ENCODE assay signal across 27 cellular contexts in genomic region chr17:73974536-73974935, GRCh38.
DNase-seq lines count a peak whose midpoint lies in the region; ATAC-seq and TF ChIP-seq lines count a peak whose summit lies in the region.
"Had no signal": no experiment of that assay in that cellular context is flagged by ENCODE, and none has a peak within 500 bp of the region (broad histone marks: within the 10 kb centered on the region; RNA-seq: fewer than 3 reads in every experiment).

No MANE protein-coding gene starts in this region.

- H3K56ac ChIP-seq in H9 (ENCODE audit: insufficient read length, low read depth, low read length), result no peak overlapping the region

- peak overlapping the region; percentile 52 to 89 (median 88); a peak in 6 of 7 replicates for H3K27ac Mint-ChIP-seq in H9
- H3K27ac Mint-ChIP-seq in WTC11, result peak overlapping the region; percentile 65; the same call in 1 of the 2 replicates
- peak overlapping the region; percentile 50 for H3K27ac Mint-ChIP-seq in neural crest cell (ENCODE audit: unreplicated experiment)
- H3K27ac Mint-ChIP-seq: CD4-positive, alpha-beta memory T cell; T-cell had no signal

- no peak for TF ChIP-seq CTCF in H9 (conservative IDR thresholded peaks at IDR 0.05)
- no peak for TF ChIP-seq CTCF in WTC11 (IDR thresholded peaks at IDR 0.05)
- TF ChIP-seq CTCF in neural crest cell (conservative IDR thresholded peaks at IDR 0.05), result no peak

- POLR2A ChIA-PET in WTC11 (lab: Charles Lee), result interaction anchor here (0.7 kb wide), 1 partner anchor 546 kb away, joined by 8 read pairs; no protein-coding TSS in a partner anchor

- no peak overlapping the region for H2BK120ac ChIP-seq in H9 (ENCODE audit: low read depth, low read length, poor library complexity, severe bottlenecking)

- H2BK15ac ChIP-seq in H9 (ENCODE audit: low read depth, low read length), result no peak overlapping the region

- WGBS in H9 (ENCODE audit: extremely low coverage, insufficient read length, low lambda C conversion rate), result no CpG with 5 or more reads among the region's 1 CpG

- H3K4me1 Mint-ChIP-seq in H9 (peaks cover 34 to 40% of the 10 kb centered on the region in 2 experiments), WTC11 (peaks cover 14% of the 10 kb centered on the region), neural crest cell (peaks cover 9% of the 10 kb centered on the region)
- H3K4me1 Mint-ChIP-seq: T-cell had no signal

- H3K9ac ChIP-seq in BLaER1 treated with 17β-estradiol and CSF1 and Interleukin-3, amounts not matched to agents 10 nM and 100 nM, result no peak overlapping the region
- H3K9ac ChIP-seq in H9 (ENCODE audit: extremely low read depth, insufficient read length, low read length), result no peak overlapping the region
- H3K9ac ChIP-seq: GM23248 had no signal

- DNase-seq in H9 (no peak), WTC11 (ENCODE audit: low spot score) (no peak), neural crest cell (ENCODE audit: low read depth, low spot score) (no peak), GM03348 (ENCODE audit: low spot score) (no peak), NCI-H446 (lab: John Stamatoyannopoulos, UW) (no peak), T-helper 1 cell (no peak)
- DNase-seq: C1 segment of cervical spinal cord; CD4-positive, alpha-beta memory T cell; DMS79 treated with DMSO at 0.1 percent for 48 hours; GM23248; Kasumi-1; MV-4-11; NCI-H1105; NCI-H1436 treated with DMSO at 0.1 percent for 48 hours; NCI-H187 treated with DMSO at 0.1 percent for 48 hours; NCI-H524 treated with DMSO at 0.1 percent for 48 hours; NCI-H774; NK-92 treated with Interleukin-12 subunit alpha and Interleukin-12 subunit beta, amount 100 ng/mL, for 24 hours; PC-9; Right ventricle myocardium superior; T-cell had no signal

- no peaks in the 10 kb centered on the region for H3K27me3 ChIP-seq in BLaER1 treated with 17β-estradiol and CSF1 and Interleukin-3, amounts not matched to agents 10 nM and 100 nM
- H3K27me3 ChIP-seq in H9 (ENCODE audit: insufficient read depth, low read length), result no peaks in the 10 kb centered on the region

- H3K9me3 Mint-ChIP-seq in H9 (no peaks in the 10 kb centered on the region), WTC11 (no peaks in the 10 kb centered on the region), neural crest cell (no peaks in the 10 kb centered on the region)
- H3K9me3 Mint-ChIP-seq: T-cell had no signal

- no peaks in the 10 kb centered on the region for H3K23me2 ChIP-seq in H9 (ENCODE audit: insufficient read length, low read depth, low read length, poor library complexity, severe bottlenecking)

- no peak overlapping the region for H2BK20ac ChIP-seq in H9 (ENCODE audit: low read depth, low read length, poor library complexity, severe bottlenecking)

- no peak overlapping the region for H4K91ac ChIP-seq in H9 (ENCODE audit: insufficient read length, low read depth, low read length)

- H3K4me1 ChIP-seq in BLaER1 treated with 17β-estradiol and CSF1 and Interleukin-3, amounts not matched to agents 10 nM and 100 nM, result peaks cover 11 to 58% (median 43%) of the 10 kb centered on the region in 10 experiments
- H3K4me1 ChIP-seq in H9 (ENCODE audit: insufficient read depth, low read length), result peaks cover 3% of the 10 kb centered on the region; the same call in 1 of the 2 replicates

- H3K4me3 ChIP-seq in BLaER1 treated with 17β-estradiol and CSF1 and Interleukin-3, amounts not matched to agents 10 nM and 100 nM, result no peak overlapping the region
- H3K4me3 ChIP-seq: GM23248, K562, PC-9 had no signal

- no peak overlapping the region for H2AFZ ChIP-seq in H9 (ENCODE audit: low read length)
- H2AFZ ChIP-seq: GM23248, PC-9 had no signal

- CTCF ChIA-PET in WTC11 (lab: Charles Lee), result interaction anchor here (0.7 to 1.7 kb wide), 5 partner anchors 22 to 328 kb away, joined by 3 to 7 read pairs (median 4); no protein-coding TSS in a partner anchor

- no peaks in the 10 kb centered on the region for H4K20me1 ChIP-seq in BLaER1 treated with 17β-estradiol and CSF1 and Interleukin-3, amounts not matched to agents 10 nM and 100 nM
- H4K20me1 ChIP-seq in H9 (ENCODE audit: control insufficient read depth, insufficient read depth, insufficient read length), result no peaks in the 10 kb centered on the region

- ATAC-seq in WTC11 (no peak; the same call in 1 of the 2 replicates), HG02763 (IDR thresholded peaks at IDR 0.05; ENCODE audit: unreplicated experiment) (no peak)
- ATAC-seq: HCT116, HepG2, K562, T-cell had no signal

- H3K18ac ChIP-seq in H9 (ENCODE audit: insufficient read length, low read depth, low read length), result no peak overlapping the region

- no peak overlapping the region for H2BK5ac ChIP-seq in H9 (ENCODE audit: insufficient read length, low read length)

- H3K27ac ChIP-seq in BLaER1 treated with 17β-estradiol and CSF1 and Interleukin-3, amounts not matched to agents 10 nM and 100 nM, result peak overlapping the region in 3 of 11 experiments; percentile 7 to 40 (median 24); a peak in 1 of 22 replicates
- no peak overlapping the region for H3K27ac ChIP-seq in H9 (ENCODE audit: insufficient read length, low read depth, low read length)
- H3K27ac ChIP-seq: GM23248, HL-60, PC-9 had no signal

- no peaks in the 10 kb centered on the region for H3K79me1 ChIP-seq in H9 (ENCODE audit: insufficient read depth, low read depth, low read length, poor library complexity, severe bottlenecking)

- H4K5ac ChIP-seq in H9 (ENCODE audit: insufficient read length, low read depth, low read length), result no peak overlapping the region

- H3K4ac ChIP-seq in H9 (ENCODE audit: low read depth, low read length), result no peak overlapping the region

- H3T11ph ChIP-seq in H9 (ENCODE audit: low read length), result no peak overlapping the region

- H3K4me2 ChIP-seq in BLaER1 treated with 17β-estradiol and CSF1 and Interleukin-3, amounts not matched to agents 10 nM and 100 nM, result peak overlapping the region in 8 of 11 experiments; percentile 12 to 56 (median 40); a peak in 13 of 22 replicates
- H3K4me2 ChIP-seq in H9 (ENCODE audit: insufficient read depth, insufficient read length, low read length), result no peak overlapping the region
- H3K4me2 ChIP-seq: PC-9 had no signal

- H4K8ac ChIP-seq in H9 (replicated peaks; ENCODE audit: insufficient read length, low read depth, low read length), result no peak overlapping the region

- no peaks in the 10 kb centered on the region for H3K79me2 ChIP-seq in H9 (ENCODE audit: insufficient read depth, low read length)

- H3K27me3 Mint-ChIP-seq in H9 (ENCODE audit: low read depth), result peaks cover 20% of the 10 kb centered on the region
- peaks cover 4% of the 10 kb centered on the region; the same call in 1 of the 2 replicates for H3K27me3 Mint-ChIP-seq in WTC11 (ENCODE audit: low read depth)
- H3K27me3 Mint-ChIP-seq in neural crest cell (ENCODE audit: low read depth), result peaks cover 7% of the 10 kb centered on the region

- H3K36me3 Mint-ChIP-seq in H9 (ENCODE audit: insufficient read depth in 1 of 3, low read depth in 3 of 3), result no peaks in the 10 kb centered on the region
- no peaks in the 10 kb centered on the region for H3K36me3 Mint-ChIP-seq in WTC11
- no peaks in the 10 kb centered on the region for H3K36me3 Mint-ChIP-seq in neural crest cell (ENCODE audit: low read depth)
- H3K36me3 Mint-ChIP-seq: CD4-positive, alpha-beta memory T cell; T-cell had no signal

- H3K23ac ChIP-seq in H9 (ENCODE audit: insufficient read length, low read depth, low read length), result no peak overlapping the region

- H3K36me3 ChIP-seq in BLaER1 treated with 17β-estradiol and CSF1 and Interleukin-3, amounts not matched to agents 10 nM and 100 nM, result no peaks in the 10 kb centered on the region

- H2AK5ac ChIP-seq in H9 (ENCODE audit: insufficient read length, low read length), result no peak overlapping the region

- no peak overlapping the region for H3K14ac ChIP-seq in H9 (ENCODE audit: insufficient read depth, low read length)

- H2BK12ac ChIP-seq in H9 (ENCODE audit: insufficient read length, low read depth, low read length), result no peak overlapping the region

- H3K4me3 Mint-ChIP-seq in H9, result no peak overlapping the region
- H3K4me3 Mint-ChIP-seq in WTC11, result no peak overlapping the region
- no peak overlapping the region for H3K4me3 Mint-ChIP-seq in neural crest cell
- H3K4me3 Mint-ChIP-seq: CD4-positive, alpha-beta memory T cell; T-cell had no signal

- H3K9me3 ChIP-seq in BLaER1 treated with 17β-estradiol and CSF1 and Interleukin-3, amounts not matched to agents 10 nM and 100 nM (replicated peaks in 1 of 11), result no peaks in the 10 kb centered on the region
- H3K9me3 ChIP-seq in H9 (ENCODE audit: control insufficient read depth, low read depth, low read length), result no peaks in the 10 kb centered on the region

TF ChIP-seq in WTC11, 78 proteins besides CTCF, POLR2A, EP300 and RAD21:
- peak; percentile 59; the same call in 1 of the 2 replicates for TF ChIP-seq ZNF423 (CRISPR knock-in tag; IDR thresholded peaks at IDR 0.05)
- no peak for TF ChIP-seq MXD4 (CRISPR knock-in tag; IDR thresholded peaks at IDR 0.05; ENCODE audit: borderline replicate concordance)
